ENCODE assay signal across 8 cellular contexts in the genomic region with DNA sequence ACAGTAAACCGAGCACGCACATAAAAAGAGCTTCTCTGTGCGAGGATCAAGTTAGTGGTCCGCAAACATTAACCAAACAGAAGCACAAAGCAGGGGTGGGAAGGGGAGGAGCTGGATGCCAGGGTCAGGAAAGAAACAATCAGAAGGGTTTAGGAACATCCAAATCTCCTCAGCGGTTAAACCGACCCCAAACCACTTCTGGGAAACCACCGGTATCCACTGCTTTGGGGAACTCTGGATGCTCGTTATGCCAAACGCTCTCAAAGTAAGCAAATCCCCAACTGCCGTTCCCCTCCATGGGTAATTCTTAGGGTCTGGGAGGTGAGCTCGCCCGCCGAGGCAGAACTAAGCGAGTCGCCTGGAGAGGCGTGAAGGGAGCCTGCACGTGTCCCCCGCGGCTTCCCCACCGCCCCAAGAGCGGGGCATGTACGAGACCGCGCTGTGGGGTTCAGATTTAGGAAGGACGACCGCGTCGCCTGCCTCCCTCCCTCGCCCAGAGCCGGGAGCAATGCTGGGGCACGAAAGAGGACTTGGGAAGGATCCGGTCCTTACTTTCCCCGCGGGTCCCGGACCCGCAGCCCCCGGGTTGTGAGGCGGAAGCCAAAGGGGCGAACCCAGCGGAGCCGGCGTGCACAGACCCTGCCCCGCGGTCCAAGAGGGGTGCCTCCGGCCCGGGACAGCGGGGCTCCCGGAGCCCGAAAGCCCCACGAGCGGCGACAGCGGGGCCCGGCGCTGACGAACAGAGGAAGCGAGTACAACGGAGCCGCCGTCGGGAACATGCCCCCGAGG. TPM values are rescaled to one million over a fixed set of nuclear protein-coding genes. Genes with fewer than 3 reads are reported as not detected.
DNase-seq lines count a peak whose midpoint lies in the region; ATAC-seq lines count a peak whose summit lies in the region.

No MANE protein-coding gene starts in this region.

- H4K20me1 ChIP-seq in BLaER1 = peaks cover 56% of the 10 kb centered on the region

- H3K9ac ChIP-seq in BLaER1 (peak overlapping the region; percentile 97), HUES6 (ENCODE audit: low read length) (peak overlapping the region; percentile 92)

- H3K4me2 ChIP-seq in BLaER1 = peak overlapping the region; percentile 84

- ATAC-seq in GM19397 (IDR thresholded peaks at IDR 0.05; ENCODE audit: unreplicated experiment) (peak; percentile 6), HG03108 (IDR thresholded peaks at IDR 0.05; ENCODE audit: unreplicated experiment) (no peak)

- peaks cover 26% of the 10 kb centered on the region for H3K36me3 ChIP-seq in BLaER1
- no peaks in the 10 kb centered on the region; the same call in 1 of the 2 replicates for H3K36me3 ChIP-seq in HUES6 (ENCODE audit: control insufficient read depth, insufficient read depth, low read length)

- H3K9me3 ChIP-seq in BLaER1 (no peaks in the 10 kb centered on the region), HUES6 (ENCODE audit: control insufficient read depth, insufficient read depth, low read depth, low read length) (no peaks in the 10 kb centered on the region)

- H3K27me3 ChIP-seq in BLaER1 (no peaks in the 10 kb centered on the region), HUES6 (ENCODE audit: control insufficient read depth, insufficient read depth, low read length) (no peaks in the 10 kb centered on the region)

- DNase-seq in activated CD4-positive, CD25-positive, alpha-beta regulatory T cell (lab: John Stamatoyannopoulos, UW) = peak in 3 of 4 experiments; percentile 14 to 31 (median 28)
- peak; percentile 46 for DNase-seq in dermis blood vessel endothelial cell
- DNase-seq in medulla oblongata (ENCODE audit: extremely low spot score) = peak; percentile 42
- peak; percentile 1 for DNase-seq in stimulated activated CD8-positive, alpha-beta memory T cell treated with anti-CD3 and anti-CD28 coated beads, Interleukin-7, amount 100 ng/mL, for 24 hours (ENCODE audit: low read depth)

- H3K27ac ChIP-seq in BLaER1 (peak overlapping the region; percentile 97), HUES6 (ENCODE audit: low read depth, low read length) (peak overlapping the region; percentile 95)

- H3K4me1 ChIP-seq in BLaER1 (peaks cover 29% of the 10 kb centered on the region), HUES6 (ENCODE audit: control insufficient read depth, insufficient read depth, low read length) (peaks cover 3% of the 10 kb centered on the region; the same call in 1 of the 2 replicates)

- H3K4me3 ChIP-seq in BLaER1 = peak overlapping the region; percentile 90
- H3K4me3 ChIP-seq in HUES6 (ENCODE audit: low read depth, low read length) = peak overlapping the region; percentile 99

RNA-seq across cellular contexts. Expression of a gene that starts 0.7 kb away (rescaled TPM):
- 28.6 and 41.2 TPM in 2 replicates for total RNA-seq in dermis blood vessel endothelial cell

RNA-seq across cellular contexts. Expression of a gene that starts 20.0 kb away (rescaled TPM):
- total RNA-seq in dermis blood vessel endothelial cell = 36.6 and 56.2 TPM in 2 replicates
